In the genomic region with DNA sequence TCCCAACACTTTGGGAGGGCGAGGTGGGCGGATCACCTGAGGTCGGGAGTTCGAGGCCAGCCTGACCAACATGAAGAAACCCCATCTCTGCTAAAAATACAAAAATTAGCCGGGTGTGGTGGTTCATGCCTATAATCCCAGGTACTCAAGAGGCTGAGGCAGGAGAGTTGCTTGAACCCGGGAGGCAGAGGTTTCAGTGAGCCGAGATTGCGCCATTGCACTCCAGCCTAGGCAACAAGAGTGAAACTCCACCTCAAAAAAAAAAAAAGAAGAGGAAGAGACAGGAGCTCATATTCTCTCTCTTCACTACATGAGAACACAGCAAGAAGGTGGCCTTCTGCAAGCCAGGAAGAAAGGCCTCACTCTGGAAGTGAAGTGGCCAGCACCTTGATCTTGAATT, we compare ENCODE assay signal across 5 cellular contexts. TPM values are rescaled to one million over a fixed set of nuclear protein-coding genes. Genes with fewer than 3 reads are reported as not detected.
"Had no signal": no experiment of that assay in that cellular context is flagged by ENCODE, and none has a peak within 500 bp of the region (broad histone marks: within the 10 kb centered on the region; RNA-seq: fewer than 3 reads in every experiment).

No MANE protein-coding gene starts in this region.

RNA-seq across cellular contexts. Expression of a gene that starts 15.6 kb away (rescaled TPM):
- total RNA-seq: GM23338, IMR-90 had no signal

RNA-seq across cellular contexts. Expression of a gene that starts 20.6 kb away (rescaled TPM):
- total RNA-seq: IMR-90 had no signal
- polyA plus RNA-seq: IMR-90 had no signal

RNA-seq across cellular contexts. Expression of a gene that starts 39.2 kb away (rescaled TPM):
- total RNA-seq: GM23338, H1, H9, HT-29, IMR-90 had no signal
- polyA plus RNA-seq: GM23338, H1, IMR-90 had no signal
